Comparison of ENCODE assay signal across 20 cellular contexts in the genomic region with DNA sequence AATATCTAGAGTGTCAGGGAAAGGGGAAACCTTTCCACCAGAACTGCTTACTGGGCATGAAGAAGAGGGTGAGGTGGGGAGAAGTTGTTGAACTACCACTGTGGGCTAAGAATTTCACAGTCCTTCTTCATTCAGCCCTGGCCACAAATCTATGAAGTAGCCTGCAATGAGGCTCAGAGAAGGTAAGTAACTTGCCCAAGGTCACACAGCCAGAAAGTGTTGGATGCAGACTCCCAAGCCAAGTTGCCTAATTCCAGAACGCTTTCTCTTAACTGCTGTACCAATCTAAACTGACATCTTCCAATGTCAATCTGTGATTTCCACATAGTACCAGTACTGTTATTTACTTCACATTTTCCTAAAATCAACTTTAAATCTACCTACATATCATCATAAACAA. TPM values are rescaled to one million over a fixed set of nuclear protein-coding genes. Genes with fewer than 3 reads are reported as not detected.
"Had no signal": no experiment of that assay in that cellular context is flagged by ENCODE, and none has a peak within 500 bp of the region (broad histone marks: within the 10 kb centered on the region; RNA-seq: fewer than 3 reads in every experiment).

No MANE protein-coding gene starts in this region.

- H3K27me3 ChIP-seq: ascending aorta had no signal

- H3K9ac ChIP-seq: KMS-11 had no signal

- H3K4me3 Mint-ChIP-seq: activated B cell treated with CpG ODN at 0.5 μM for 24 hours; activated CD4-positive, alpha-beta T cell treated with anti-CD3 and anti-CD28 coated beads, Interleukin-2, amount 10 ng/mL, durations not matched to agents 24 days and 14 days; activated naive CD8-positive, alpha-beta T cell treated with anti-CD3 and anti-CD28 coated beads, Interleukin-2, amount 50 U/mL, for 24 hours had no signal

- DNase-seq: activated B cell treated with CpG ODN at 0.5 μM for 24 hours; activated CD4-positive, alpha-beta T cell treated with anti-CD3 and anti-CD28 coated beads for 1 hour; activated CD4-positive, alpha-beta T cell treated with anti-CD3 and anti-CD28 coated beads, Interleukin-2, amount 50 U/mL, for 48 hours; activated CD8-positive, alpha-beta memory T cell treated with anti-CD3 and anti-CD28 coated beads, Interleukin-2, amount 50 U/mL, for 48 hours; activated naive CD4-positive, alpha-beta T cell treated with anti-CD3 and anti-CD28 coated beads, Interleukin-2, amount 50 U/mL, for 16 hours; activated naive CD8-positive, alpha-beta T cell treated with anti-CD3 and anti-CD28 coated beads, Interleukin-2, amount 50 U/mL, for 24 hours; activated T-cell treated with anti-CD3 and anti-CD28 coated beads, Interleukin-2, amount 50 U/mL, for 1 hour; amniotic stem cell; body of pancreas; NCI-H2029 treated with DMSO at 0.1 percent for 48 hours; NCI-H510A; SIG-M5; T1000 had no signal

- H3K9me3 ChIP-seq: ascending aorta, body of pancreas had no signal

- ATAC-seq: activated naive CD8-positive, alpha-beta T cell treated with anti-CD3 and anti-CD28 coated beads, Interleukin-2, amount 50 U/mL, for 24 hours had no signal

- H3K36me3 ChIP-seq: ascending aorta had no signal

- H3K4me3 ChIP-seq: ascending aorta, body of pancreas had no signal

- H3K9me3 Mint-ChIP-seq: activated B cell treated with CpG ODN at 0.5 μM for 24 hours; activated CD4-positive, alpha-beta T cell treated with anti-CD3 and anti-CD28 coated beads, Interleukin-2, amount 10 ng/mL, durations not matched to agents 24 days and 14 days; activated naive CD8-positive, alpha-beta T cell treated with anti-CD3 and anti-CD28 coated beads, Interleukin-2, amount 50 U/mL, for 24 hours had no signal

- H3K27ac ChIP-seq: ascending aorta, body of pancreas, KMS-11 had no signal

- H3K4me2 ChIP-seq: KMS-11 had no signal

- H3K27ac Mint-ChIP-seq: activated B cell treated with CpG ODN at 0.5 μM for 24 hours; activated CD4-positive, alpha-beta T cell treated with anti-CD3 and anti-CD28 coated beads, Interleukin-2, amount 10 ng/mL, durations not matched to agents 24 days and 14 days; activated naive CD8-positive, alpha-beta T cell treated with anti-CD3 and anti-CD28 coated beads, Interleukin-2, amount 50 U/mL, for 24 hours had no signal

RNA-seq across cellular contexts. Expression of a gene that starts 2.1 kb away (rescaled TPM):
- total RNA-seq: MCF 10A had no signal

RNA-seq across cellular contexts. Expression of a gene that starts 25.5 kb away (rescaled TPM):
- total RNA-seq: activated CD4-positive, alpha-beta T cell treated with anti-CD3 and anti-CD28 coated beads, Interleukin-2, amount 10 ng/mL, durations not matched to agents 24 days and 14 days; ascending aorta; body of pancreas; bronchial epithelial cell; MCF 10A; OCI-LY7; RPMI7951 had no signal
